Comparison of ENCODE assay signal across 9 cellular contexts in genomic region chr15:67835349-67836133, GRCh38.
DNase-seq lines count a peak whose midpoint lies in the region; ATAC-seq and FAIRE-seq lines count a peak whose summit lies in the region.
"Had no signal": no experiment of that assay in that cellular context is flagged by ENCODE, and none has a peak within 500 bp of the region (broad histone marks: within the 10 kb centered on the region; RNA-seq: fewer than 3 reads in every experiment).

No MANE protein-coding gene starts in this region.

- no peak overlapping the region for H3K9ac ChIP-seq in iPS-18a (ENCODE audit: low read length)

- H3K4me1 ChIP-seq in iPS-18a (ENCODE audit: control insufficient read depth, low read depth, low read length), result peaks cover 20% of the 10 kb centered on the region

- H3K9me3 Mint-ChIP-seq in stimulated activated naive B cell treated with anti-CD40 and anti-IgM and Interleukin-4, amounts not matched to agents 10 μg/mL and 1 μg/mL and 100 μg/mL, for 72 hours, result no peaks in the 10 kb centered on the region

- no peak for FAIRE-seq in HTR-8/SVneo (lab: Jason Lieb, UNC)
- FAIRE-seq: small intestine had no signal

- peak overlapping the region; percentile 75 to 80 for H3K4me3 Mint-ChIP-seq in stimulated activated naive B cell treated with anti-CD40 and anti-IgM and Interleukin-4, amounts not matched to agents 10 μg/mL and 1 μg/mL and 100 μg/mL, for 72 hours

- DNase-seq in NCI-H748 (lab: John Stamatoyannopoulos, UW; ENCODE audit: unreplicated experiment), result peak; percentile 32
- DNase-seq in NCI-H748 treated with DMSO at 0.1 percent for 48 hours (lab: John Stamatoyannopoulos, UW), result no peak
- peak; percentile 47 to 51 for DNase-seq in activated T-cell treated with anti-CD3 and anti-CD28 coated beads, Interleukin-2, amount 50 U/mL, for 48 hours
- DNase-seq in stimulated activated naive B cell treated with anti-CD40 and anti-IgM and Interleukin-4, amounts not matched to agents 10 μg/mL and 1 μg/mL and 100 μg/mL, for 72 hours, result no peak
- no peak for DNase-seq in HTR-8/SVneo (ENCODE audit: insufficient read length, low spot score)

- peak overlapping the region; percentile 71 for H3K27ac Mint-ChIP-seq in stimulated activated naive B cell treated with anti-CD40 and anti-IgM and Interleukin-4, amounts not matched to agents 10 μg/mL and 1 μg/mL and 100 μg/mL, for 72 hours

- peaks cover 51 to 67% of the 10 kb centered on the region in 2 donors for H3K27me3 Mint-ChIP-seq in stimulated activated naive B cell treated with anti-CD40 and anti-IgM and Interleukin-4, amounts not matched to agents 10 μg/mL and 1 μg/mL and 100 μg/mL, for 72 hours

- H3K9me3 ChIP-seq in iPS-18a (ENCODE audit: control insufficient read depth, low read depth, low read length), result peaks cover 2% of the 10 kb centered on the region

- peaks cover 92% of the 10 kb centered on the region for H3K27me3 ChIP-seq in iPS-18a (ENCODE audit: control insufficient read depth, insufficient read depth, low read length)

- H3K36me3 Mint-ChIP-seq in stimulated activated naive B cell treated with anti-CD40 and anti-IgM and Interleukin-4, amounts not matched to agents 10 μg/mL and 1 μg/mL and 100 μg/mL, for 72 hours, result peaks cover 4 to 5% of the 10 kb centered on the region in 2 donors

- no peaks in the 10 kb centered on the region for H3K36me3 ChIP-seq in iPS-18a (ENCODE audit: control insufficient read depth, low read depth, low read length)

- peak overlapping the region; percentile 51 for H3K4me3 ChIP-seq in iPS-18a (ENCODE audit: low read length)

- ATAC-seq in stimulated activated naive B cell treated with anti-CD40 and anti-IgM and Interleukin-4, amounts not matched to agents 10 μg/mL and 1 μg/mL and 100 μg/mL, for 72 hours (replicated peaks), result no peak
- ATAC-seq in HG03520 (IDR thresholded peaks at IDR 0.05; ENCODE audit: unreplicated experiment) (no peak), GM21526 (IDR thresholded peaks at IDR 0.05; ENCODE audit: low FRiP score, unreplicated experiment) (no peak)

- H3K27ac ChIP-seq in iPS-18a (ENCODE audit: low read length), result no peak overlapping the region

- H3K4me1 Mint-ChIP-seq in stimulated activated naive B cell treated with anti-CD40 and anti-IgM and Interleukin-4, amounts not matched to agents 10 μg/mL and 1 μg/mL and 100 μg/mL, for 72 hours, result peaks cover 35 to 68% of the 10 kb centered on the region in 2 donors

Comparison
In these comparisons a context has a peak if more than half of its experiments do, and no peak if none do; other contexts are left out.
1. DNase-seq: peak in NCI-H748 (single experiment) and activated T-cell treated with anti-CD3 and anti-CD28 coated beads, Interleukin-2, amount 50 U/mL, for 48 hours (2 of 2); none in NCI-H748 treated with DMSO at 0.1 percent for 48 hours (single experiment), stimulated activated naive B cell treated with anti-CD40 and anti-IgM and Interleukin-4, amounts not matched to agents 10 μg/mL and 1 μg/mL and 100 μg/mL, for 72 hours (single experiment) and HTR-8/SVneo (single experiment).